23 cellular contexts compared by ENCODE assay signal in genomic region chr11:357582-357981, GRCh38.
"Had no signal": no experiment of that assay in that cellular context is flagged by ENCODE, and none has a peak within 500 bp of the region (broad histone marks: within the 10 kb centered on the region; RNA-seq: fewer than 3 reads in every experiment).

No MANE protein-coding gene starts in this region.

- H3K4me3 ChIP-seq: colonic mucosa, hepatocyte, lung, psoas muscle, skin epidermis, suprapubic skin, thyroid gland, upper lobe of left lung, uterus had no signal

- H3K9me3 ChIP-seq: colonic mucosa, psoas muscle, suprapubic skin, thyroid gland, uterus had no signal

- H3K4me1 ChIP-seq: parathyroid adenoma had no signal

- H3K4me2 ChIP-seq: hepatocyte had no signal

- H3K36me3 ChIP-seq: colonic mucosa, sigmoid colon, suprapubic skin, thyroid gland, upper lobe of left lung, uterus had no signal

- H3K9ac ChIP-seq: parathyroid adenoma had no signal

- H3K27me3 ChIP-seq: colonic mucosa, hepatocyte, thyroid gland, upper lobe of left lung, uterus had no signal

- FAIRE-seq: kidney had no signal

- DNase-seq: colonic mucosa; dermis blood vessel endothelial cell; foreskin melanocyte; head of caudate nucleus; kidney; left colon; left ventricle myocardium superior; mesendoderm; naive B cell; psoas muscle; retina; sigmoid colon; stimulated activated CD4-positive, alpha-beta T cell treated with anti-CD3 and anti-CD28 coated beads, Interleukin-12 subunit alpha, Interleukin-12 subunit beta, amount 100 ng/mL, for 4 hours; stimulated activated CD4-positive, alpha-beta T cell treated with anti-CD3 and anti-CD28 coated beads, Interleukin-2, amount 100 ng/mL, for 48 hours; stimulated activated naive CD4-positive, alpha-beta T cell treated with Interleukin-2 at 50 U/mL for 16 hours; thyroid gland; uterus had no signal

- H3K27ac ChIP-seq: colonic mucosa, hepatocyte, parathyroid adenoma, psoas muscle, skin epidermis, suprapubic skin, thyroid gland, upper lobe of left lung, uterus had no signal

- ATAC-seq: left colon, left ventricle myocardium superior, psoas muscle had no signal
